In genomic region chr17:80920406-80920805, GRCh38 we compare ENCODE assay signal across 15 cellular contexts.
DNase-seq lines count a peak whose midpoint lies in the region; ATAC-seq and TF ChIP-seq lines count a peak whose summit lies in the region.
"Had no signal": no experiment of that assay in that cellular context is flagged by ENCODE, and none has a peak within 500 bp of the region (broad histone marks: within the 10 kb centered on the region; RNA-seq: fewer than 3 reads in every experiment).

No MANE protein-coding gene starts in this region.

- no peak for TF ChIP-seq POLR2A in stomach (IDR thresholded peaks at IDR 0.05)

- H3K4me3 Mint-ChIP-seq in nephron: peak overlapping the region in 2 of 3 experiments; percentile 47 to 64
- H3K4me3 Mint-ChIP-seq: activated naive CD4-positive, alpha-beta T cell treated with anti-CD3 and anti-CD28 coated beads, Interleukin-2, amount 10 ng/mL, durations not matched to agents 7 days and 5 days had no signal

- peaks cover 17 to 80% (median 64%) of the 10 kb centered on the region in 4 donors for H3K36me3 ChIP-seq in stomach

- no peaks in the 10 kb centered on the region for H3K9me3 ChIP-seq in stomach
- H3K9me3 ChIP-seq: right lobe of liver had no signal

- ATAC-seq in GM18498 (IDR thresholded peaks at IDR 0.05; ENCODE audit: unreplicated experiment): no peak
- no peak for ATAC-seq in GM19328 (IDR thresholded peaks at IDR 0.05; ENCODE audit: unreplicated experiment)
- ATAC-seq: left lobe of liver had no signal

- H3K4me3 ChIP-seq in astrocyte of the spinal cord (ENCODE audit: low read depth, low read length) (no peak overlapping the region), fibroblast of villous mesenchyme (ENCODE audit: low read depth, low read length) (no peak overlapping the region), stomach (no peak overlapping the region)
- H3K4me3 ChIP-seq: right lobe of liver had no signal

- intact Hi-C loops in stomach (cut with DNase I; ENCODE audit: low total_unique reads): no loop called here

- peaks cover 0 to 29% (median 16%) of the 10 kb centered on the region in 4 donors for H3K4me1 ChIP-seq in stomach
- H3K4me1 ChIP-seq: right lobe of liver had no signal

- DNase-seq in astrocyte of the spinal cord (ENCODE audit: low read depth, low spot score) (peak; percentile 46), fibroblast of villous mesenchyme (ENCODE audit: low read depth) (peak; percentile 63), stomach (no peak), DMS114 treated with DMSO at 0.1 percent for 48 hours (lab: John Stamatoyannopoulos, UW; ENCODE audit: unreplicated experiment) (no peak), amniotic stem cell (lab: John Stamatoyannopoulos, UW) (no peak)
- DNase-seq: activated CD4-positive, CD25-positive, alpha-beta regulatory T cell; activated naive CD4-positive, alpha-beta T cell treated with anti-CD3 and anti-CD28 coated beads, Interleukin-2, amount 10 ng/mL, durations not matched to agents 7 days and 5 days; AML-193; central memory CD4-positive, alpha-beta T cell; NCI-H774 had no signal

- peaks cover 34% of the 10 kb centered on the region for H3K4me1 Mint-ChIP-seq in nephron
- H3K4me1 Mint-ChIP-seq: activated naive CD4-positive, alpha-beta T cell treated with anti-CD3 and anti-CD28 coated beads, Interleukin-2, amount 10 ng/mL, durations not matched to agents 7 days and 5 days had no signal

- 68 to 90% (median 70%) methylated on average over 11 to 18 of the region's 18 CpGs for WGBS in stomach, 5 donors

- H3K27ac Mint-ChIP-seq in nephron: peak overlapping the region; percentile 91 to 99 (median 98)

- in situ Hi-C loops in astrocyte of the spinal cord (cut with HindIII; ENCODE audit: low sequenced_read_pairs): no loop called here

- no peaks in the 10 kb centered on the region for H3K9me3 Mint-ChIP-seq in nephron
- H3K9me3 Mint-ChIP-seq: activated naive CD4-positive, alpha-beta T cell treated with anti-CD3 and anti-CD28 coated beads, Interleukin-2, amount 10 ng/mL, durations not matched to agents 7 days and 5 days had no signal

- no peak for TF ChIP-seq EP300 in stomach (IDR thresholded peaks at IDR 0.05)

- H3K27ac ChIP-seq in stomach: peak overlapping the region in 4 of 5 donors; percentile 9 to 59 (median 45)
- H3K27ac ChIP-seq: right lobe of liver had no signal

- peaks cover 29% of the 10 kb centered on the region for H3K36me3 Mint-ChIP-seq in nephron (ENCODE audit: low read depth)

- TF ChIP-seq CTCF in astrocyte of the spinal cord (IDR thresholded peaks at IDR 0.05; ENCODE audit: low read depth, low read length) (no peak), fibroblast of villous mesenchyme (IDR thresholded peaks at IDR 0.05; ENCODE audit: insufficient read depth, low read depth, low read length) (no peak), nephron (IDR thresholded peaks at IDR 0.05; ENCODE audit: unreplicated experiment in 3 of 3) (no peak), stomach (IDR thresholded peaks at IDR 0.05) (no peak)

- H3K27me3 ChIP-seq in stomach: no peaks in the 10 kb centered on the region
- H3K27me3 ChIP-seq: right lobe of liver had no signal

- no peaks in the 10 kb centered on the region for H3K27me3 Mint-ChIP-seq in nephron (ENCODE audit: low read depth)
- H3K27me3 Mint-ChIP-seq: activated naive CD4-positive, alpha-beta T cell treated with anti-CD3 and anti-CD28 coated beads, Interleukin-2, amount 10 ng/mL, durations not matched to agents 7 days and 5 days had no signal

Comparison
In these comparisons a context has a peak if more than half of its experiments do, and no peak if none do; other contexts are left out.
1. DNase-seq: peak in astrocyte of the spinal cord (single experiment) and fibroblast of villous mesenchyme (single experiment); none in stomach (single experiment), DMS114 treated with DMSO at 0.1 percent for 48 hours (single experiment) and amniotic stem cell (single experiment).